ENCODE assay signal across 17 cellular contexts in genomic region chr10:96463562-96463961, GRCh38. TPM values are rescaled to one million over a fixed set of nuclear protein-coding genes. Genes with fewer than 3 reads are reported as not detected.
DNase-seq lines count a peak whose midpoint lies in the region; ATAC-seq, FAIRE-seq and TF ChIP-seq lines count a peak whose summit lies in the region.
"Had no signal": no experiment of that assay in that cellular context is flagged by ENCODE, and none has a peak within 500 bp of the region (broad histone marks: within the 10 kb centered on the region; RNA-seq: fewer than 3 reads in every experiment).

No MANE protein-coding gene starts in this region.

- H4K20me1 ChIP-seq in OCI-LY3 (ENCODE audit: insufficient read depth, low read length) (no peaks in the 10 kb centered on the region), GM12878 (ENCODE audit: control insufficient read depth, insufficient read depth) (no peaks in the 10 kb centered on the region)
- H4K20me1 ChIP-seq: BLaER1 treated with 17β-estradiol and CSF1 and Interleukin-3, amounts not matched to agents 10 nM and 100 nM had no signal

- in situ Hi-C loops in GM12878 (cut with MboI), result no loop called here

- ATAC-seq in GM12878 (peak; percentile 61), HG03520 (IDR thresholded peaks at IDR 0.05; ENCODE audit: unreplicated experiment) (no peak)
- ATAC-seq: CD8-positive, alpha-beta T cell had no signal

- no peak for TF ChIP-seq RAD21 in GM12878 (IDR thresholded peaks at IDR 0.05; ENCODE audit: insufficient read depth, low read depth, low read length)

- POLR2A ChIA-PET in activated CD4-positive, alpha-beta T cell treated with anti-CD3 and anti-CD28 coated beads, Interleukin-2, amount 10 ng/mL, durations not matched to agents 7 days and 5 days (lab: Charles Lee), result no interaction called here
- POLR2A ChIA-PET in GM12878 (lab: Charles Lee), result no interaction called here

- no peak overlapping the region for H3K4me3 ChIP-seq in OCI-LY3 (ENCODE audit: low read length)
- no peak overlapping the region for H3K4me3 ChIP-seq in GM12878
- H3K4me3 ChIP-seq: BLaER1 treated with 17β-estradiol and CSF1 and Interleukin-3, amounts not matched to agents 10 nM and 100 nM; HAP-1 had no signal

- H3K9me3 ChIP-seq in OCI-LY3 (ENCODE audit: insufficient read depth, low read length), result no peaks in the 10 kb centered on the region
- H3K9me3 ChIP-seq in GM12878 (replicated peaks; ENCODE audit: control insufficient read depth, insufficient read depth, low read length), result no peaks in the 10 kb centered on the region; the same call in 2 of the 3 replicates
- H3K9me3 ChIP-seq: HAP-1 had no signal

- H3K79me2 ChIP-seq in OCI-LY3 (ENCODE audit: low read length), result no peaks in the 10 kb centered on the region
- H3K79me2 ChIP-seq in GM12878 (ENCODE audit: control insufficient read depth, insufficient read depth, low read length), result no peaks in the 10 kb centered on the region

- no peaks in the 10 kb centered on the region for H3K36me3 Mint-ChIP-seq in activated CD4-positive, alpha-beta T cell treated with anti-CD3 and anti-CD28 coated beads, Interleukin-2, amount 10 ng/mL, durations not matched to agents 7 days and 5 days (ENCODE audit: low read depth)
- H3K36me3 Mint-ChIP-seq: CD8-positive, alpha-beta T cell had no signal

- H3K4me2 ChIP-seq in OCI-LY3 (ENCODE audit: low read length), result peak overlapping the region; percentile 17
- H3K4me2 ChIP-seq in GM12878 (ENCODE audit: control insufficient read depth, insufficient read depth), result no peak overlapping the region
- H3K4me2 ChIP-seq: KMS-11 had no signal

- H3K9me3 Mint-ChIP-seq in activated CD4-positive, alpha-beta T cell treated with anti-CD3 and anti-CD28 coated beads, Interleukin-2, amount 10 ng/mL, durations not matched to agents 7 days and 5 days, result peaks cover 11% of the 10 kb centered on the region

- H2AFZ ChIP-seq in OCI-LY3 (ENCODE audit: low read depth, low read length), result no peak overlapping the region
- H2AFZ ChIP-seq in GM12878 (ENCODE audit: control insufficient read depth, low read depth, low read length), result no peak overlapping the region

- no TSS peak for BruUV-seq in GM12878 (replicated peaks; lab: Mats Ljungman, UMichigan)

- 2% methylated on average over 3 of the region's 3 CpGs for WGBS in GM12878 (ENCODE audit: insufficient coverage, insufficient replicate concordance, low lambda C conversion rate, missing lambda C conversion rate)

- CTCF ChIA-PET in activated CD4-positive, alpha-beta T cell treated with anti-CD3 and anti-CD28 coated beads, Interleukin-2, amount 10 ng/mL, durations not matched to agents 7 days and 5 days (lab: Charles Lee), result interaction anchor here (1.3 kb wide), 1 partner anchor 9 kb away, joined by 3 read pairs; no protein-coding TSS in a partner anchor
- CTCF ChIA-PET in GM12878 (lab: Yijun Ruan, JAX), result interaction anchor here (0.6 to 1.6 kb wide), 4 partner anchors 11 to 362 kb away, joined by 3 to 6 read pairs (median 4); no protein-coding TSS in a partner anchor

- no peak overlapping the region for H3K4me3 Mint-ChIP-seq in activated CD4-positive, alpha-beta T cell treated with anti-CD3 and anti-CD28 coated beads, Interleukin-2, amount 10 ng/mL, durations not matched to agents 7 days and 5 days
- H3K4me3 Mint-ChIP-seq: CD8-positive, alpha-beta T cell had no signal

- intact Hi-C loops in GM12878 (cut with micrococcal nuclease; ENCODE audit: unreplicated experiment), result no loop called here

- H3K9ac ChIP-seq in OCI-LY3 (ENCODE audit: low read length) (no peak overlapping the region), GM12878 (ENCODE audit: control insufficient read depth, insufficient read depth, low read length) (no peak overlapping the region)
- H3K9ac ChIP-seq: BLaER1 treated with 17β-estradiol and CSF1 and Interleukin-3, amounts not matched to agents 10 nM and 100 nM; KMS-11 had no signal

- TF ChIP-seq CTCF in OCI-LY3 (IDR thresholded peaks at IDR 0.05; ENCODE audit: low read depth, low read length), result no peak
- no peak for TF ChIP-seq CTCF in GM12878 (IDR thresholded peaks at IDR 0.05 in 2 of 3, conservative IDR thresholded peaks at IDR 0.05 in 1 of 3; ENCODE audit: control insufficient read depth in 2 of 3, extremely low read depth in 1 of 3, insufficient read depth in 1 of 3, low read depth in 3 of 3, low read length in 3 of 3)

- TF ChIP-seq POLR2A in GM12878 (IDR thresholded peaks at IDR 0.05; ENCODE audit: low read depth, low read length) (no peak), H54 (IDR thresholded peaks at IDR 0.05; ENCODE audit: low read depth, low read length) (no peak)

- no peak overlapping the region for H3K27ac ChIP-seq in OCI-LY3 (ENCODE audit: low read length)
- no peak overlapping the region for H3K27ac ChIP-seq in GM12878 (ENCODE audit: control insufficient read depth, insufficient read depth)
- H3K27ac ChIP-seq: 22Rv1; BLaER1 treated with 17β-estradiol and CSF1 and Interleukin-3, amounts not matched to agents 10 nM and 100 nM; HL-60; KMS-11 had no signal

- DNase-seq in activated CD4-positive, alpha-beta T cell treated with anti-CD3 and anti-CD28 coated beads, Interleukin-2, amount 10 ng/mL, durations not matched to agents 7 days and 5 days, result no peak
- DNase-seq in activated CD4-positive, alpha-beta T cell treated with anti-CD3 and anti-CD28 coated beads, Interleukin-2, amount 50 U/mL, for 1 hour, result no peak
- no peak for DNase-seq in GM12878 (ENCODE audit: low read depth, low spot score)
- DNase-seq in H54 (ENCODE audit: insufficient read length, low spot score), result no peak
- no peak for DNase-seq in iPS-NIHi11 (ENCODE audit: low spot score)
- DNase-seq: Calu3; CD8-positive, alpha-beta T cell; DMS79 treated with DMSO at 0.1 percent for 48 hours; GF-D8; GOT3 had no signal

- H3K4me1 ChIP-seq in OCI-LY3 (ENCODE audit: low read length), result peaks cover 8% of the 10 kb centered on the region
- no peaks in the 10 kb centered on the region for H3K4me1 ChIP-seq in GM12878 (ENCODE audit: control insufficient read depth, insufficient read depth, low read length)
- H3K4me1 ChIP-seq: HAP-1 had no signal

- H3K27me3 Mint-ChIP-seq in activated CD4-positive, alpha-beta T cell treated with anti-CD3 and anti-CD28 coated beads, Interleukin-2, amount 10 ng/mL, durations not matched to agents 7 days and 5 days, result peaks cover 12% of the 10 kb centered on the region

- no peak for TF ChIP-seq EP300 in GM12878 (IDR thresholded peaks at IDR 0.05; ENCODE audit: borderline replicate concordance in 1 of 2, control insufficient read depth in 1 of 2, low read depth in 2 of 2, low read length in 2 of 2)

- H3K36me3 ChIP-seq in OCI-LY3 (replicated peaks; ENCODE audit: low read depth, low read length) (no peaks in the 10 kb centered on the region), GM12878 (ENCODE audit: control insufficient read depth in 2 of 2, insufficient read depth in 2 of 2, low read length in 1 of 2) (no peaks in the 10 kb centered on the region)
- H3K36me3 ChIP-seq: BLaER1 treated with 17β-estradiol and CSF1 and Interleukin-3, amounts not matched to agents 10 nM and 100 nM; HAP-1 had no signal

- SMC1A ChIA-PET in GM12878 (lab: Charles Lee; ENCODE audit: uncharacterized antibody, unreplicated experiment), result interaction anchor here (0.8 kb wide), 1 partner anchor 44 kb away, joined by 3 read pairs; no protein-coding TSS in a partner anchor

- no peaks in the 10 kb centered on the region for H3K4me1 Mint-ChIP-seq in activated CD4-positive, alpha-beta T cell treated with anti-CD3 and anti-CD28 coated beads, Interleukin-2, amount 10 ng/mL, durations not matched to agents 7 days and 5 days

- RAD21 ChIA-PET in GM12878 (lab: Charles Lee; ENCODE audit: unreplicated experiment), result no interaction called here

- peaks cover 4% of the 10 kb centered on the region for H3K27me3 ChIP-seq in OCI-LY3 (ENCODE audit: low read depth, low read length)
- H3K27me3 ChIP-seq in GM12878 (replicated peaks in 1 of 2; ENCODE audit: control insufficient read depth in 2 of 2, insufficient read depth in 2 of 2, low read length in 1 of 2), result no peaks in the 10 kb centered on the region
- H3K27me3 ChIP-seq: BLaER1 treated with 17β-estradiol and CSF1 and Interleukin-3, amounts not matched to agents 10 nM and 100 nM had no signal

- H3K27ac Mint-ChIP-seq in activated CD4-positive, alpha-beta T cell treated with anti-CD3 and anti-CD28 coated beads, Interleukin-2, amount 10 ng/mL, durations not matched to agents 7 days and 5 days, result peak overlapping the region; percentile 11
- H3K27ac Mint-ChIP-seq: CD8-positive, alpha-beta T cell had no signal

- no peak for FAIRE-seq in GM12878 (lab: Jason Lieb, UNC)
- no peak for FAIRE-seq in H54 (lab: Jason Lieb, UNC)

TF ChIP-seq in GM12878, 131 proteins besides CTCF, POLR2A, EP300 and RAD21:
- TF ChIP-seq YY1 (IDR thresholded peaks at IDR 0.05; ENCODE audit: low read depth, low read length) (no peak), MEF2B (IDR thresholded peaks at IDR 0.05; ENCODE audit: partially characterized antibody, poor library complexity, severe bottlenecking) (peak; percentile 13)

RNA-seq across cellular contexts. Expression of gene TLL2, which starts 50.2 kb away (rescaled TPM):
- total RNA-seq in activated CD4-positive, alpha-beta T cell treated with anti-CD3 and anti-CD28 coated beads, Interleukin-2, amount 10 ng/mL, durations not matched to agents 7 days and 5 days, result under 1 TPM in 1 of 2 experiments, not detected in 1; 0.17 TPM
- total RNA-seq in GM12878 (2013; cell fraction: nucleolus; rRNA removed), result 1.0 and 1.1 TPM in 2 replicates
- total RNA-seq in GM12878 (2014; rRNA removed) (0.33 and 0.34 TPM in 2 replicates), GM12878 (2014; rRNA removed; fragmentation: Illumina TruSeq; extraction: Trizol) (0.14 and 0.22 TPM in 2 replicates), GM12878 (2021) (0.51 and 0.72 TPM in 2 replicates)
- 0.03 TPM for polyA plus RNA-seq in GM12878 (2011; ENCODE audit: low read depth)
- polyA plus RNA-seq in GM12878 (2011; rRNA removed) (0.33 and 0.71 TPM in 2 replicates), GM12878 (2014; fragmentation: Illumina TruSeq; extraction: Trizol) (0.31 and 0.55 TPM in 2 replicates), GM12878 (2014; fragmentation: Nextera tagmentation; extraction: Ambion mirVana) (under 1 TPM; 0.02 to 0.29 TPM), GM12878 (2014; rRNA removed) (0.78 and 0.80 TPM in 2 replicates), GM12878 (2016; fragmentation: Nextera tagmentation; extraction: Ambion mirVana) (1 to 10 TPM; 1.5 to 2.1 TPM)
- 0.33 and 0.57 TPM in 2 replicates for polyA plus RNA-seq in GM12878 (2011; cell fraction: cytosol; rRNA removed)
- polyA plus RNA-seq in GM12878 (2011; cell fraction: nucleus; rRNA removed), result 1.2 and 1.8 TPM in 2 replicates
- polyA plus RNA-seq in GM12878 (2012), result 0.18 and 0.28 TPM in 2 replicates
- polyA minus RNA-seq in GM12878 (2011; rRNA and poly(A)+ RNA removed), result 0.29 and 0.52 TPM in 2 replicates
- not detected in 2 replicates for polyA minus RNA-seq in GM12878 (2011; cell fraction: cytosol; rRNA and poly(A)+ RNA removed)
- 0.97 and 2.4 TPM in 2 replicates for polyA minus RNA-seq in GM12878 (2011; cell fraction: nucleus; rRNA and poly(A)+ RNA removed)
- total RNA-seq: CD8-positive, alpha-beta T cell had no signal
